In the genomic region with DNA sequence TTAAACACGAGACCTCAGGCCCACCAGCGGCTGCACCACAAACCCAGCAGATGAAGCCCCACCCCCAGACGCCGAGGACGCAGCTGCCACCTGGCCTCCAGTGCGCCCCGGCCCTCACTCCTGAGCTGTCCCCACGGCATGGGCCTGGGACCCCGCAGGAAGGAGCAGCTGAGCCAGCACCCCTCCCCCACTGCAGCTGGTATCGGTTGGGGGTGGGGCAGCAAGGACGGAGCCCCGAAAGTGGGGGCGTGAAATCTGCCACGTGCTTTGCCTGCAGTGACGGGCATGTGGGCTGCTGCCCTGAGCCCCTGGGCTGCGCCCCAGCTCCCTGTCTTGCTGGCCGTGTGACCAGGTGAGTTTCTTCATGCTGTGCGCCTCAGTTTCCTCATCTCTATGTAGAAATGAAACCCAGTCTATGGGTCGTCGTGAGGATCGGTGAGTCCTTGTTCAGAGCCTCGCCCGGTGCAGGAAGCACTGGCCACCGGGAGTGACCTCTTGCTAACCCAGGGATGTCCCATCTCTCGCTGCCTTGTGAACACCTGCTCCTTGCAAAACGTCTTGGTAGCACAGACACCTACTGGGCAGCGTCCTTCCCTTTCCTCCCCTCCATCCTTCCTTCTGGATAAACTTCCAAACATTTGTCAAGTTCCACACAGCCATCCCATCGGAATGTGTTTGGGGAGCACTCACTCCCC, we compare ENCODE assay signal across 20 cellular contexts. TPM values are rescaled to one million over a fixed set of nuclear protein-coding genes. Genes with fewer than 3 reads are reported as not detected.
A peak's percentile ranks its signal among the peaks of the same experiment; 100 is the strongest.
DNase-seq lines count a peak whose midpoint lies in the region; ATAC-seq, FAIRE-seq and TF ChIP-seq lines count a peak whose summit lies in the region.
"Had no signal": no experiment of that assay in that cellular context is flagged by ENCODE, and none has a peak within 500 bp of the region (broad histone marks: within the 10 kb centered on the region; RNA-seq: fewer than 3 reads in every experiment).

No MANE protein-coding gene starts in this region.

- H3K27me3 ChIP-seq in left ventricle myocardium inferior (ENCODE audit: low read depth) (peaks cover 20% of the 10 kb centered on the region), bronchial epithelial cell (ENCODE audit: control insufficient read depth, insufficient read depth, low read length) (no peaks in the 10 kb centered on the region), ovary (no peaks in the 10 kb centered on the region)

- peak; percentile 86 for FAIRE-seq in bronchial epithelial cell (lab: Jason Lieb, UNC)
- FAIRE-seq: A204.1, GM12891, GM18507 had no signal

- no peak for ATAC-seq in left cardiac atrium
- ATAC-seq: PC-3 had no signal

- peak; percentile 17 for DNase-seq in left cardiac atrium
- DNase-seq in left ventricle myocardium inferior, result no peak
- DNase-seq in bronchial epithelial cell (ENCODE audit: low read depth), result no peak
- DNase-seq in ovary, result peak in 3 of 5 donors; percentile 10 to 26 (median 10)
- DNase-seq in foreskin fibroblast, result no peak
- DNase-seq in medulla oblongata (ENCODE audit: extremely low spot score), result no peak
- DNase-seq in NCI-H128 (lab: John Stamatoyannopoulos, UW; ENCODE audit: unreplicated experiment), result no peak
- DNase-seq: COR-L47, GF-D8, KG1, NCI-H146, NCI-H2081, NCI-H510A treated with DMSO at 0.1 percent for 48 hours, NCI-H82, PC-3 had no signal

- no peaks in the 10 kb centered on the region for H3K36me3 ChIP-seq in left ventricle myocardium inferior
- no peaks in the 10 kb centered on the region for H3K36me3 ChIP-seq in bronchial epithelial cell (ENCODE audit: control insufficient read depth, insufficient read depth, low read length)
- H3K36me3 ChIP-seq in ovary, result no peaks in the 10 kb centered on the region

- 79 to 84% (median 84%) methylated on average over 27 to 28 of the region's 28 CpGs for WGBS in ovary, 3 donors

- H3K4me1 ChIP-seq in left ventricle myocardium inferior (no peaks in the 10 kb centered on the region), ovary (ENCODE audit: insufficient read depth) (no peaks in the 10 kb centered on the region)

- H3K4me3 ChIP-seq in left ventricle myocardium inferior (no peak overlapping the region), bronchial epithelial cell (ENCODE audit: low read depth, low read length) (no peak overlapping the region), ovary (no peak overlapping the region), foreskin fibroblast (ENCODE audit: low read depth in 1 of 2, low read length in 2 of 2) (no peak overlapping the region)
- H3K4me3 ChIP-seq: GM23338 had no signal

- no peak for TF ChIP-seq POLR2A in ovary (IDR thresholded peaks at IDR 0.05)

- no peak for TF ChIP-seq CTCF in left ventricle myocardium inferior (IDR thresholded peaks at IDR 0.05; ENCODE audit: borderline replicate concordance)
- no peak for TF ChIP-seq CTCF in bronchial epithelial cell (IDR thresholded peaks at IDR 0.05; ENCODE audit: insufficient read depth, low read length, severe bottlenecking)
- no peak for TF ChIP-seq CTCF in ovary (IDR thresholded peaks at IDR 0.05)
- no peak for TF ChIP-seq CTCF in foreskin fibroblast (IDR thresholded peaks at IDR 0.05; ENCODE audit: low read depth, low read length)

- TF ChIP-seq EP300 in ovary (IDR thresholded peaks at IDR 0.05), result no peak

- peaks cover 8% of the 10 kb centered on the region for H3K9me3 ChIP-seq in left ventricle myocardium inferior (replicated peaks)
- no peaks in the 10 kb centered on the region for H3K9me3 ChIP-seq in ovary

- no peak overlapping the region for H3K27ac ChIP-seq in left ventricle myocardium inferior (replicated peaks)
- no peak overlapping the region for H3K27ac ChIP-seq in ovary
- H3K27ac ChIP-seq: RWPE1 had no signal

- intact Hi-C loops in left cardiac atrium (cut with DNase I) (no loop called here), left ventricle myocardium inferior (cut with micrococcal nuclease) (no loop called here), ovary (cut with DNase I) (no loop called here)

RNA-seq across cellular contexts. Expression of a gene that starts 32.0 kb away (rescaled TPM):
- total RNA-seq in left cardiac atrium, result 1 to 10 TPM; 1.2 to 1.7 TPM
- total RNA-seq in left ventricle myocardium inferior, result 0.99 TPM
- 0.26 and 0.38 TPM in 2 replicates for total RNA-seq in bronchial epithelial cell
- 10 to 100 TPM in 1 of 7 donors, 1 to 10 TPM in 4, under 1 TPM in 1, not detected in 1; 0.56 to 22.4 (median 1.9) TPM for total RNA-seq in ovary
- polyA plus RNA-seq in ovary, result under 1 TPM; 0.50 to 0.68 TPM

Comparison
In these comparisons a context has a peak if more than half of its experiments do, and no peak if none do; other contexts are left out.
1. DNase-seq: peak in left cardiac atrium (single experiment) and ovary (3 of 5); none in left ventricle myocardium inferior (single experiment), bronchial epithelial cell (single experiment), foreskin fibroblast (0 of 2), medulla oblongata (single experiment) and NCI-H128 (single experiment).